ENCODE assay signal across 8 cellular contexts in the genomic region with DNA sequence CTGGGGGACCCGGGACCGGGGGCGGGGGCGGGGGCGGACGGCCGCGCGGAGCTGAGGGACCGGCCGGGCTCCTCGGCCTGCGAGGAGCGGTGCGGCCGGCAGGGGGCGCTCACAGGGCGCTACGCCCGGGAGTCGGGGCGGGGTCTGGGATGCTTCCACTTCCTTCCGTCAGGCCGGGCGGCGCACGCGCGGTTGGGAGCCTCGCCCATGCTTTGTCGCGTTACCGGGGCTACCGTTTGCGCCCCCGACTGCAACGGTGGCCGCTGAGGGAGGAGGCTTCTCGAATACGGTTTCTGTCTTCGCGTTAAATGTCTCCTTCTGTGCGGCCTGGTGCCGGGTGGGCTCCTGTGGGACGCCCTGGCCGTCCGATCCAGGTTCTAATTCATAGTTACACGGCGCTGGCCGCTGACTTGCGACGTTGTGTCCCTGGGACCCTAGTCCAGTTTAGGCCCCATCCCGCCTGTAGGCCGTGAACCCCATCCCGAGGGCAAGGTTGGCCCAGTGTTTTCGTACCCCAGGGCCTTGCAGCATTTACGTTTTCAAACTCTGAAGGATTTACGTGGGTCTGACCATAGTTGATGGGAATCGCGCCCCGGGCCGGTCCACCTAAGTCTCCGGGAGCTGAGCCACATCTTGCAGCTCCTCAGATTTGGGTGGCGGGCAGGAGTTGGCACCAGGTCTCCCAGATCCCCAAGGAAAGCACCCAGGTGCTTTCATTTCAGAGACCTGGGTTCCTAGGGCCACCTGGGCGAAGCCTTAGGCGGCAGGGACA. TPM values are rescaled to one million over a fixed set of nuclear protein-coding genes. Genes with fewer than 3 reads are reported as not detected.
DNase-seq lines count a peak whose midpoint lies in the region; ATAC-seq and TF ChIP-seq lines count a peak whose summit lies in the region.

No MANE protein-coding gene starts in this region.

- TF ChIP-seq CTCF in AG09319 (IDR thresholded peaks at IDR 0.05; ENCODE audit: low read depth, low read length) (peak; percentile 40), right lobe of liver (IDR thresholded peaks at IDR 0.05) (peak; percentile 60 to 85 (median 73))

- ATAC-seq in GM19023 (IDR thresholded peaks at IDR 0.05; ENCODE audit: unreplicated experiment) (peak; percentile 40), HG03280 (IDR thresholded peaks at IDR 0.05; ENCODE audit: unreplicated experiment) (peak; percentile 55), right lobe of liver (peak; percentile 86 to 88 (median 87))

- peaks cover 0 to 15% (median 5%) of the 10 kb centered on the region in 4 donors for H3K36me3 ChIP-seq in right lobe of liver

- TF ChIP-seq POLR2A in right lobe of liver (IDR thresholded peaks at IDR 0.05) = no peak

- H3K27ac ChIP-seq in right lobe of liver = peak overlapping the region; percentile 34 to 86 (median 58)

- intact Hi-C loops in right lobe of liver (cut with DNase I) = no loop called here

- 33% methylated on average over 3 of the region's 66 CpGs for WGBS in right lobe of liver (ENCODE audit: insufficient coverage, low coverage, low lambda C conversion rate, missing lambda C conversion rate)

- H3K4me1 ChIP-seq in right lobe of liver = no peaks in the 10 kb centered on the region

- peak overlapping the region; percentile 54 to 81 (median 72) for H3K4me3 ChIP-seq in right lobe of liver

- H3K27me3 ChIP-seq in right lobe of liver = no peaks in the 10 kb centered on the region

- DNase-seq in AG09319 (ENCODE audit: extremely low read depth, low read depth) (peak; percentile 52), NCI-H526 (lab: John Stamatoyannopoulos, UW) (peak; percentile 70 to 90), dermis blood vessel endothelial cell (peak; percentile 87), right lobe of liver (peak; percentile 89 to 91 (median 91))
- DNase-seq in activated CD4-positive, alpha-beta T cell treated with anti-CD3 and anti-CD28 coated beads, Interleukin-2, amount 50 U/mL, for 4 hours = peak; percentile 78 to 85
- peak; percentile 87 for DNase-seq in stimulated activated CD4-positive, alpha-beta T cell treated with anti-CD3 and anti-CD28 coated beads, Interleukin-4, amount 100 ng/mL, for 1 hour

- H3K9me3 ChIP-seq in right lobe of liver = no peaks in the 10 kb centered on the region

RNA-seq across cellular contexts. Expression of a gene that starts 0.5 kb away (rescaled TPM):
- 36.0 and 40.0 TPM in 2 replicates for total RNA-seq in dermis blood vessel endothelial cell
- 10 to 100 TPM in 4 of 6 experiments, 1 to 10 TPM in 2; 6.4 to 15.7 (median 12.0) TPM for total RNA-seq in right lobe of liver

Comparison
In these comparisons a context has a peak if more than half of its experiments do, and no peak if none do; other contexts are left out.
1. Peak in every context shown above with its lines: DNase-seq, ATAC-seq, H3K4me3 ChIP-seq and H3K27ac ChIP-seq.